ENCODE assay signal across 21 cellular contexts in genomic region chr9:89362647-89363310, GRCh38. TPM values are rescaled to one million over a fixed set of nuclear protein-coding genes. Genes with fewer than 3 reads are reported as not detected.
DNase-seq lines count a peak whose midpoint lies in the region.
"Had no signal": no experiment of that assay in that cellular context is flagged by ENCODE, and none has a peak within 500 bp of the region (broad histone marks: within the 10 kb centered on the region; RNA-seq: fewer than 3 reads in every experiment).

No MANE protein-coding gene starts in this region.

- no peak overlapping the region for H3K4me3 Mint-ChIP-seq in activated T-cell treated with anti-CD3 and anti-CD28 coated beads, Interleukin-2, amount 50 U/mL, for 24 hours
- H3K4me3 Mint-ChIP-seq: activated CD4-positive, alpha-beta T cell treated with anti-CD3 and anti-CD28 coated beads, Interleukin-2, amount 10 ng/mL, durations not matched to agents 24 days and 14 days; activated naive CD4-positive, alpha-beta T cell treated with anti-CD3 and anti-CD28 coated beads for 36 hours had no signal

- H3K9ac ChIP-seq in mesendoderm (ENCODE audit: low read length) = no peak overlapping the region
- H3K9ac ChIP-seq: BLaER1 had no signal

- DNase-seq in activated T-cell treated with anti-CD3 and anti-CD28 coated beads, Interleukin-2, amount 50 U/mL, for 24 hours = no peak
- no peak for DNase-seq in activated T-cell treated with anti-CD3 and anti-CD28 coated beads for 4 hours
- peak; percentile 74 for DNase-seq in mesenteric fat pad (ENCODE audit: low spot score)
- peak; percentile 30 for DNase-seq in ureter (ENCODE audit: low spot score)
- no peak for DNase-seq in mesendoderm
- no peak for DNase-seq in NCI-H1694 (lab: John Stamatoyannopoulos, UW)
- no peak for DNase-seq in GF-D8 (lab: John Stamatoyannopoulos, UW)
- DNase-seq: activated CD4-positive, alpha-beta T cell treated with anti-CD3 and anti-CD28 coated beads, Interleukin-2, amount 10 ng/mL, durations not matched to agents 24 days and 14 days; activated naive CD4-positive, alpha-beta T cell treated with anti-CD3 and anti-CD28 coated beads for 36 hours; glutamatergic neuron; Kasumi-1; mucosa of descending colon; NCI-H1092 treated with DMSO at 0.1 percent for 48 hours; NCI-H526 treated with DMSO at 0.1 percent for 48 hours; SHP77; small intestine; stimulated activated CD4-positive, alpha-beta T cell treated with anti-CD3 and anti-CD28 coated beads, Interleukin-2, amount 100 ng/mL, for 48 hours had no signal

- no peak overlapping the region for H2BK120ac ChIP-seq in mesendoderm (ENCODE audit: low read depth, low read length)

- no peak overlapping the region for H3K56ac ChIP-seq in mesendoderm (ENCODE audit: low read length)

- H3K79me1 ChIP-seq in mesendoderm (ENCODE audit: low read length) = no peaks in the 10 kb centered on the region

- H3K27ac ChIP-seq in angular gyrus (ENCODE audit: low read depth, low read length) (peak overlapping the region; percentile 41), mesendoderm (ENCODE audit: low read depth, low read length) (no peak overlapping the region)
- H3K27ac ChIP-seq: BLaER1, left lung, prostate gland had no signal

- H3K4me2 ChIP-seq in mesendoderm (ENCODE audit: low read length) = no peak overlapping the region
- H3K4me2 ChIP-seq: BLaER1 had no signal

- H2AK5ac ChIP-seq in mesendoderm (ENCODE audit: low read length) = no peak overlapping the region

- H3K27me3 Mint-ChIP-seq in activated T-cell treated with anti-CD3 and anti-CD28 coated beads, Interleukin-2, amount 50 U/mL, for 24 hours = no peaks in the 10 kb centered on the region
- H3K27me3 Mint-ChIP-seq: activated CD4-positive, alpha-beta T cell treated with anti-CD3 and anti-CD28 coated beads, Interleukin-2, amount 10 ng/mL, durations not matched to agents 24 days and 14 days had no signal

- H3K36me3 ChIP-seq in mesendoderm (ENCODE audit: control insufficient read depth, insufficient read depth, low read length) = peaks cover 18% of the 10 kb centered on the region

- no peak overlapping the region for H4K5ac ChIP-seq in mesendoderm (ENCODE audit: low read length)

- no peak overlapping the region for H3K23ac ChIP-seq in mesendoderm (ENCODE audit: low read length)

- no peaks in the 10 kb centered on the region for H3K9me3 Mint-ChIP-seq in activated T-cell treated with anti-CD3 and anti-CD28 coated beads, Interleukin-2, amount 50 U/mL, for 24 hours
- H3K9me3 Mint-ChIP-seq: activated CD4-positive, alpha-beta T cell treated with anti-CD3 and anti-CD28 coated beads, Interleukin-2, amount 10 ng/mL, durations not matched to agents 24 days and 14 days; activated naive CD4-positive, alpha-beta T cell treated with anti-CD3 and anti-CD28 coated beads for 36 hours had no signal

- H3K79me2 ChIP-seq in mesendoderm (ENCODE audit: control insufficient read depth, insufficient read depth, low read length) = no peaks in the 10 kb centered on the region

- H3K27ac Mint-ChIP-seq in activated T-cell treated with anti-CD3 and anti-CD28 coated beads, Interleukin-2, amount 50 U/mL, for 24 hours = peak overlapping the region; percentile 80
- H3K27ac Mint-ChIP-seq: activated CD4-positive, alpha-beta T cell treated with anti-CD3 and anti-CD28 coated beads, Interleukin-2, amount 10 ng/mL, durations not matched to agents 24 days and 14 days; activated naive CD4-positive, alpha-beta T cell treated with anti-CD3 and anti-CD28 coated beads for 36 hours had no signal

- H3K36me3 Mint-ChIP-seq in activated T-cell treated with anti-CD3 and anti-CD28 coated beads, Interleukin-2, amount 50 U/mL, for 24 hours (ENCODE audit: low read depth) = peaks cover 70% of the 10 kb centered on the region

- no peaks in the 10 kb centered on the region for H3K27me3 ChIP-seq in mesendoderm (ENCODE audit: insufficient read depth, low read length, poor library complexity)
- H3K27me3 ChIP-seq: BLaER1, left lung had no signal

- H3K4ac ChIP-seq in mesendoderm (ENCODE audit: low read depth, low read length) = no peak overlapping the region

- no peak overlapping the region for H2BK15ac ChIP-seq in mesendoderm (replicated peaks; ENCODE audit: low read depth)

- no CpG with 5 or more reads among the region's 10 CpGs for WGBS in mesendoderm (ENCODE audit: extremely low coverage, insufficient coverage, low lambda C conversion rate)

- no peak overlapping the region for H3K4me3 ChIP-seq in mesendoderm (ENCODE audit: low read length)
- H3K4me3 ChIP-seq: BLaER1, left lung, mucosa of descending colon, prostate gland had no signal

- H2BK5ac ChIP-seq in mesendoderm (ENCODE audit: low read length) = no peak overlapping the region

- peaks cover 14% of the 10 kb centered on the region for H3K4me1 Mint-ChIP-seq in activated T-cell treated with anti-CD3 and anti-CD28 coated beads, Interleukin-2, amount 50 U/mL, for 24 hours (ENCODE audit: low read depth)

- H4K8ac ChIP-seq in mesendoderm (ENCODE audit: low read depth, low read length) = no peak overlapping the region

- H3K4me1 ChIP-seq in mesendoderm (ENCODE audit: control insufficient read depth, low read depth, low read length) = no peaks in the 10 kb centered on the region
- H3K4me1 ChIP-seq: BLaER1, prostate gland had no signal

- H3K18ac ChIP-seq in mesendoderm (ENCODE audit: low read length) = no peak overlapping the region

RNA-seq across cellular contexts. Expression of gene SECISBP2, which starts 44.5 kb away (rescaled TPM):
- total RNA-seq in mesenteric fat pad = 37.7 TPM
- 103 TPM for total RNA-seq in ureter
- 68.8 TPM for polyA plus RNA-seq in mesendoderm (2013, experiment 1 of 2)
- 61.8 TPM for polyA plus RNA-seq in mesendoderm (2013, experiment 2 of 2)

RNA-seq across cellular contexts. Expression of gene CKS2, which starts 51.8 kb away (rescaled TPM):
- total RNA-seq in mesenteric fat pad (6.5 TPM), ureter (13.1 TPM)
- polyA plus RNA-seq in mesendoderm (2013, experiment 1 of 2) = 167 TPM
- polyA plus RNA-seq in mesendoderm (2013, experiment 2 of 2) = 169 TPM

Comparison
In these comparisons a context has a peak if more than half of its experiments do, and no peak if none do; other contexts are left out.
1. DNase-seq: peak in mesenteric fat pad (single experiment) and ureter (single experiment); none in activated T-cell treated with anti-CD3 and anti-CD28 coated beads, Interleukin-2, amount 50 U/mL, for 24 hours (single experiment), activated T-cell treated with anti-CD3 and anti-CD28 coated beads for 4 hours (single experiment), mesendoderm (single experiment), NCI-H1694 (single experiment) and GF-D8 (single experiment).